1 cellular context compared by ENCODE assay signal in genomic region chr21:41603476-41603875, GRCh38.
A peak's percentile ranks its signal among the peaks of the same experiment; 100 is the strongest.
TF ChIP-seq lines count a peak whose summit lies in the region.

No MANE protein-coding gene starts in this region.

TF ChIP-seq in HepG2, 621 proteins besides CTCF, POLR2A, EP300 and RAD21 (continued from another document):
- TF ChIP-seq, protein P1, sequence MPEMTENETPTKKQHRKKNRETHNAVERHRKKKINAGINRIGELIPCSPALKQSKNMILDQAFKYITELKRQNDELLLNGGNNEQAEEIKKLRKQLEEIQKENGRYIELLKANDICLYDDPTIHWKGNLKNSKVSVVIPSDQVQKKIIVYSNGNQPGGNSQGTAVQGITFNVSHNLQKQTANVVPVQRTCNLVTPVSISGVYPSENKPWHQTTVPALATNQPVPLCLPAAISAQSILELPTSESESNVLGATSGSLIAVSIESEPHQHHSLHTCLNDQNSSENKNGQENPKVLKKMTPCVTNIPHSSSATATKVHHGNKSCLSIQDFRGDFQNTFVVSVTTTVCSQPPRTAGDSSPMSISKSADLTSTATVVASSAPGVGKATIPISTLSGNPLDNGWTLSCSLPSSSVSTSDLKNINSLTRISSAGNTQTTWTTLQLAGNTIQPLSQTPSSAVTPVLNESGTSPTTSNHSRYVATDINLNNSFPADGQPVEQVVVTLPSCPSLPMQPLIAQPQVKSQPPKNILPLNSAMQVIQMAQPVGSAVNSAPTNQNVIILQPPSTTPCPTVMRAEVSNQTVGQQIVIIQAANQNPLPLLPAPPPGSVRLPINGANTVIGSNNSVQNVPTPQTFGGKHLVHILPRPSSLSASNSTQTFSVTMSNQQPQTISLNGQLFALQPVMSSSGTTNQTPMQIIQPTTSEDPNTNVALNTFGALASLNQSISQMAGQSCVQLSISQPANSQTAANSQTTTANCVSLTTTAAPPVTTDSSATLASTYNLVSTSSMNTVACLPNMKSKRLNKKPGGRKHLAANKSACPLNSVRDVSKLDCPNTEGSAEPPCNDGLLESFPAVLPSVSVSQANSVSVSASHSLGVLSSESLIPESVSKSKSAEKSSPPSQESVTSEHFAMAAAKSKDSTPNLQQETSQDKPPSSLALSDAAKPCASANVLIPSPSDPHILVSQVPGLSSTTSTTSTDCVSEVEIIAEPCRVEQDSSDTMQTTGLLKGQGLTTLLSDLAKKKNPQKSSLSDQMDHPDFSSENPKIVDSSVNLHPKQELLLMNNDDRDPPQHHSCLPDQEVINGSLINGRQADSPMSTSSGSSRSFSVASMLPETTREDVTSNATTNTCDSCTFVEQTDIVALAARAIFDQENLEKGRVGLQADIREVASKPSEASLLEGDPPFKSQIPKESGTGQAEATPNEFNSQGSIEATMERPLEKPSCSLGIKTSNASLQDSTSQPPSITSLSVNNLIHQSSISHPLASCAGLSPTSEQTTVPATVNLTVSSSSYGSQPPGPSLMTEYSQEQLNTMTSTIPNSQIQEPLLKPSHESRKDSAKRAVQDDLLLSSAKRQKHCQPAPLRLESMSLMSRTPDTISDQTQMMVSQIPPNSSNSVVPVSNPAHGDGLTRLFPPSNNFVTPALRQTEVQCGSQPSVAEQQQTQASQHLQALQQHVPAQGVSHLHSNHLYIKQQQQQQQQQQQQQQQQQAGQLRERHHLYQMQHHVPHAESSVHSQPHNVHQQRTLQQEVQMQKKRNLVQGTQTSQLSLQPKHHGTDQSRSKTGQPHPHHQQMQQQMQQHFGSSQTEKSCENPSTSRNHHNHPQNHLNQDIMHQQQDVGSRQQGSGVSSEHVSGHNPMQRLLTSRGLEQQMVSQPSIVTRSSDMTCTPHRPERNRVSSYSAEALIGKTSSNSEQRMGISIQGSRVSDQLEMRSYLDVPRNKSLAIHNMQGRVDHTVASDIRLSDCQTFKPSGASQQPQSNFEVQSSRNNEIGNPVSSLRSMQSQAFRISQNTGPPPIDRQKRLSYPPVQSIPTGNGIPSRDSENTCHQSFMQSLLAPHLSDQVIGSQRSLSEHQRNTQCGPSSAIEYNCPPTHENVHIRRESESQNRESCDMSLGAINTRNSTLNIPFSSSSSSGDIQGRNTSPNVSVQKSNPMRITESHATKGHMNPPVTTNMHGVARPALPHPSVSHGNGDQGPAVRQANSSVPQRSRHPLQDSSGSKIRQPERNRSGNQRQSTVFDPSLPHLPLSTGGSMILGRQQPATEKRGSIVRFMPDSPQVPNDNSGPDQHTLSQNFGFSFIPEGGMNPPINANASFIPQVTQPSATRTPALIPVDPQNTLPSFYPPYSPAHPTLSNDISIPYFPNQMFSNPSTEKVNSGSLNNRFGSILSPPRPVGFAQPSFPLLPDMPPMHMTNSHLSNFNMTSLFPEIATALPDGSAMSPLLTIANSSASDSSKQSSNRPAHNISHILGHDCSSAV (CRISPR knock-in tag; IDR thresholded peaks at IDR 0.05; ENCODE audit: borderline replicate concordance), result no peak
- no peak for TF ChIP-seq HNF1B (CRISPR knock-in tag; IDR thresholded peaks at IDR 0.05)
- peak; percentile 58; the same call in 1 of the 2 replicates for TF ChIP-seq ZNF263 (CRISPR knock-in tag; IDR thresholded peaks at IDR 0.05)
- peak; percentile 91 for TF ChIP-seq CREB1 (IDR thresholded peaks at IDR 0.05)
- TF ChIP-seq CREB1 (CRISPR knock-in tag; IDR thresholded peaks at IDR 0.05), result no peak
- TF ChIP-seq ZNF138 (CRISPR knock-in tag; IDR thresholded peaks at IDR 0.05; ENCODE audit: low read depth), result no peak
- 0 out of 2 replicates have a peak, but pooled peaks have one; percentile 10 for TF ChIP-seq HNF4G (IDR thresholded peaks at IDR 0.05; ENCODE audit: borderline replicate concordance, low read depth, low read length)
- TF ChIP-seq HNF4G (CRISPR knock-in tag; IDR thresholded peaks at IDR 0.05; ENCODE audit: borderline replicate concordance, low read depth), result no peak
- TF ChIP-seq ATF7 (IDR thresholded peaks at IDR 0.05), result peak; percentile 38; the same call in 1 of the 2 replicates
- TF ChIP-seq ATF7 (CRISPR knock-in tag; IDR thresholded peaks at IDR 0.05), result no peak
